In the genomic region with DNA sequence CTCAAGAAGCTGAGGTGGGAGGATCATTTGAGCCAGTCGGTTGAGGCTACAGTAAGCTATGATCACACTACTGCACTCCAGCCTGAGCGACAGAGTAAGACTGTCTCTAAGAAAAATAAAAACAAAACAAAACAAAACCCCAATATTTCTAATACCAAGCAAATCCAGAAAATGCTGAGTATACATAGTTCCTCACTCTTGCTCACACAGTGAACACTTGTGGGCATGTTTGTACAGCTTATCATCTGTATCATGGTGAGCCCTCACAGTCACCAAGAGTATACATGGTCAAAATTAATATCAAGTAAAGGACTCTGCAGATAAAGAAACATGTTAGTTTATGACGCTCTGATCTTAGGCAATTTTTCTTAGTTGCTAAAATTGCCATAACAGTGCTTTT, we compare ENCODE assay signal across 29 cellular contexts. TPM values are rescaled to one million over a fixed set of nuclear protein-coding genes. Genes with fewer than 3 reads are reported as not detected.
"Had no signal": no experiment of that assay in that cellular context is flagged by ENCODE, and none has a peak within 500 bp of the region (broad histone marks: within the 10 kb centered on the region; RNA-seq: fewer than 3 reads in every experiment).

No MANE protein-coding gene starts in this region.

- H3K4me1 ChIP-seq: left ventricle myocardium inferior, right atrium auricular region, tibial nerve, vagina had no signal

- H3K9me3 ChIP-seq: left ventricle myocardium inferior, mucosa of descending colon, ovary, right atrium auricular region, tibial nerve, vagina had no signal

- H3K27me3 ChIP-seq: ovary, right atrium auricular region, tibial nerve, vagina had no signal

- DNase-seq: hypothalamus; immature natural killer cell; kidney; left colon; left ventricle myocardium inferior; midbrain; mucosa of descending colon; naive thymus-derived CD4-positive, alpha-beta T cell; ovary; stimulated activated CD4-positive, alpha-beta T cell treated with anti-CD3 and anti-CD28 coated beads, Interleukin-12 subunit alpha, Interleukin-12 subunit beta, amount 100 ng/mL, for 4 hours; stimulated activated CD4-positive, alpha-beta T cell treated with anti-CD3 and anti-CD28 coated beads, Interleukin-15, amount 100 ng/mL, for 24 hours; stimulated activated CD4-positive, alpha-beta T cell treated with anti-CD3 and anti-CD28 coated beads, Interleukin-2, amount 100 ng/mL, for 24 hours; stimulated activated CD4-positive, alpha-beta T cell treated with anti-CD3 and anti-CD28 coated beads, Interleukin-4, amount 100 ng/mL, for 1 hour; stimulated activated naive B cell treated with anti-CD40 and anti-IgM and Interleukin-4, amounts not matched to agents 10 μg/mL and 1 μg/mL and 100 μg/mL, for 72 hours; stimulated activated naive CD8-positive, alpha-beta T cell treated with anti-CD3 and anti-CD28 coated beads, Interleukin-15, amount 100 ng/mL, for 72 hours; substantia nigra had no signal

- FAIRE-seq: islet of Langerhans, kidney had no signal

- ATAC-seq: left colon; mucosa of descending colon; naive thymus-derived CD4-positive, alpha-beta T cell; natural killer cell treated with Interleukin-12 subunit alpha and Interleukin-12 subunit beta and Interleukin-15 and Interleukin-18, amount 100 ng/mL, for 72 hours; sciatic nerve; stimulated activated naive B cell treated with anti-CD40 and anti-IgM and Interleukin-4, amounts not matched to agents 10 μg/mL and 1 μg/mL and 100 μg/mL, for 72 hours; stimulated activated naive CD8-positive, alpha-beta T cell treated with anti-CD3 and anti-CD28 coated beads, Interleukin-15, amount 100 ng/mL, for 72 hours had no signal

- H3K27ac ChIP-seq: left ventricle myocardium inferior, ovary, right atrium auricular region, skin epidermis, tibial nerve, vagina had no signal

- H3K4me3 ChIP-seq: left ventricle myocardium inferior, mucosa of descending colon, ovary, right atrium auricular region, skin epidermis, tibial nerve, vagina had no signal

- H3K36me3 ChIP-seq: left ventricle myocardium inferior, ovary, right atrium auricular region, tibial nerve, vagina had no signal

RNA-seq across cellular contexts. Expression of a gene that starts 41.5 kb away (rescaled TPM):
- total RNA-seq: left colon; lung microvascular endothelial cell; mesenteric fat pad; mucosa of descending colon; myocyte; naive thymus-derived CD4-positive, alpha-beta T cell; natural killer cell treated with Interleukin-12 subunit alpha and Interleukin-12 subunit beta and Interleukin-15 and Interleukin-18, amount 100 ng/mL, for 72 hours; progenitor cell of endocrine pancreas; pulmonary artery endothelial cell; urinary bladder; vagina had no signal
- polyA plus RNA-seq: immature natural killer cell; naive thymus-derived CD4-positive, alpha-beta T cell; urinary bladder had no signal
